Comparison of ENCODE assay signal across 1 cellular context in genomic region chr16:74035816-74036215, GRCh38.
TF ChIP-seq lines count a peak whose summit lies in the region.

No MANE protein-coding gene starts in this region.

TF ChIP-seq in IMR-90, 13 proteins besides CTCF, POLR2A, EP300 and RAD21 (continued from another document):
- TF ChIP-seq MAZ (IDR thresholded peaks at IDR 0.05; ENCODE audit: borderline replicate concordance, low read depth, low read length): no peak
- TF ChIP-seq RCOR1 (IDR thresholded peaks at IDR 0.05; ENCODE audit: insufficient replicate concordance, low read length): no peak
